In the genomic region with DNA sequence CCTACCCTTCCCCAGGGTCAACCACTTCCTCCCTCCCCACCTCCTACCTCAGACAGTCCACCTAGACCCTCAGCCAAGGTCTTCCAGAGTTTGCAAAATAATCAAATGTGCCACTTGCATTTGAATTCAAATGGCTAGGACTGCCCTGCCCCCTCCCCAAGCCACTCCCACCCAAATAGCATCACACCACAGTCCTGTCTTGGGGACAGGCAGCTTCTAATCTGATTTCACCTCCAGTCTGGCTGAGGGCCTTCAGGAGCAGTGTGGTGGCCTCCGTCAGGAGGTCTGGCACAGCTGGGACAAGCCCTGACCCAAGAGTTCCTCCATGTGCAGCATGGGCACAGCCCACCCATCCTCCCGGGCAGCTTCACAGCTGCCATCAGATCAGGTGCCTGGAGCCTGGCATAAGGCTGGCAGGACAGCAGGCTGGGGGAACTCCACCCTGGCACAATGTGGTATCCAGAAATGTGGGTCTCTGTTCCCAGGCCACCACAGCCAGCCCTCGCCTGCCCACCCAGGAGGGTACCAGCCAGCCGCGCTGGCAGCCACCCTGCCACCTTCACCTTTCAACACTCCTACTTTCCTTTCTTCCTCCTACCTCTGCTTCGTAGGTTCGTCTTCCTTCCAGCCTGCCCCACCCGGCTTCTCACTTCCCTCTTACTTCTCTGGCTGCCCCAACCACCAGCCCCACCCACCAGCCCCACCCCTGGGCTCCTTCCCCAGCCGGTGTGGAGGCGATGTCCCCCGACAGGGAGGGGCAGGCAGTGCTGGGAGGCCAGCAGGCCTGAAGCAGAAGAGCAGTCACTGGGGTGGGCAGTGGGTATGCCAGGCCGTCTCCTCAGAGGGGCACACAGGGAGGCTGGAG, we compare ENCODE assay signal across 1 cellular context.
TF ChIP-seq lines count a peak whose summit lies in the region.

A gene with protein sequence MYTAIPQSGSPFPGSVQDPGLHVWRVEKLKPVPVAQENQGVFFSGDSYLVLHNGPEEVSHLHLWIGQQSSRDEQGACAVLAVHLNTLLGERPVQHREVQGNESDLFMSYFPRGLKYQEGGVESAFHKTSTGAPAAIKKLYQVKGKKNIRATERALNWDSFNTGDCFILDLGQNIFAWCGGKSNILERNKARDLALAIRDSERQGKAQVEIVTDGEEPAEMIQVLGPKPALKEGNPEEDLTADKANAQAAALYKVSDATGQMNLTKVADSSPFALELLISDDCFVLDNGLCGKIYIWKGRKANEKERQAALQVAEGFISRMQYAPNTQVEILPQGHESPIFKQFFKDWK (minus strand): TSS at position 648 of the 865 bp plus-strand sequence. CDS start 8,221 bp downstream, outside the sequence.

TF ChIP-seq in HEK293, 187 proteins besides CTCF, POLR2A, EP300 and RAD21 (continued from another document):
- TF ChIP-seq TRIM28 (IDR thresholded peaks at IDR 0.05; ENCODE audit: borderline replicate concordance, low read length) (no peak), REPIN1 (tag by site-specific recombination; IDR thresholded peaks at IDR 0.05; ENCODE audit: low read depth) (no peak), SP2 (tag by site-specific recombination; IDR thresholded peaks at IDR 0.05) (no peak), ZNF544 (tag by site-specific recombination; IDR thresholded peaks at IDR 0.05) (no peak), EGR2 (tag by site-specific recombination; IDR thresholded peaks at IDR 0.05; ENCODE audit: low read depth) (peak; percentile 82), ZNF24 (tag by site-specific recombination; IDR thresholded peaks at IDR 0.05) (no peak), ZNF600 (tag by site-specific recombination; IDR thresholded peaks at IDR 0.05) (no peak)
TF ChIP-seq in HEK293: peak in this region for 6.
